ENCODE assay signal across 31 cellular contexts in the genomic region with DNA sequence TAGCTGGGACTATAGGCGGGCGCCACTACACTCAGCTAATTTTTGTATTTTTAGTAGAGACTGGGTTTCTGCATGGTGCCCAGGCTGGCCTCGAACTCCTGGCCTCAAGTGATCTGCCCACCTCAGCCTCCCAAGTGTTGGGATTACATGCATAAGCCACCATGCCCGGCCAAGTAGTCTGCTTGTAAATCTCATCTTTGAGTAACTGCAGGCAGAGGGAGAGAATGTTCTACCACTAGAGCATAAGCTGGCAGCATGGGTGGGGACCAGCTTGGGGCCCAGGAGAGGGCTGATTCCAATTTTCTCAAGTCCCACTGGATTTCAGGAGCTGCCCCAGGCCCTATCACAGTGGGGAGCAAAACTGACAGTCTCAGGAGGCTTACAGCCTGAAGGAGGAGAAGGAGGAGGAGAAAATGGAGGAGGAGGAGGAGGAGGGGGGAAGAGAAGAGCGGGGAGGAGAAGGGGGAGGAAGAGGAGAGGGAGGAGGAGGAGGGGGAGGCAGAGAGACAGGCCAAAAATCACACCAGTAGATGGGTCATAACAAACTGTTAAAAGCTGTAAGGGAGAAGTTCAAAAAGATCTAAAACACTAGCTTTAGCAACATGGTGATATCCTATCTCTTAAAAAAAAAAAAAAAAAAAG.
"Had no signal": no experiment of that assay in that cellular context is flagged by ENCODE, and none has a peak within 500 bp of the region (broad histone marks: within the 10 kb centered on the region; RNA-seq: fewer than 3 reads in every experiment).

No MANE protein-coding gene starts in this region.

- H3K9me3 ChIP-seq: esophagus squamous epithelium, gastroesophageal sphincter had no signal

- H3K9me3 Mint-ChIP-seq: activated CD8-positive, alpha-beta T cell treated with anti-CD3 and anti-CD28 coated beads for 36 hours; activated T-cell treated with anti-CD3 and anti-CD28 coated beads, Interleukin-2, amount 50 U/mL, for 4 hours; activated T-helper 17 cell treated with anti-CD3 and anti-CD28 coated beads, Interleukin-2, amount 50 U/mL, for 72 hours; central memory CD8-positive, alpha-beta T cell; effector memory CD8-positive, alpha-beta T cell; T-cell; T-helper 1 cell treated with Interleukin-12 subunit alpha and Interleukin-12 subunit beta and Interleukin-4 antibody, amounts not matched to agents 30 μg/mL and 1 μg/mL, for 36 hours had no signal

- ATAC-seq: activated CD8-positive, alpha-beta T cell treated with anti-CD3 and anti-CD28 coated beads for 36 hours; activated T-cell treated with anti-CD3 and anti-CD28 coated beads, Interleukin-2, amount 50 U/mL, for 4 hours; activated T-helper 17 cell treated with anti-CD3 and anti-CD28 coated beads, Interleukin-2, amount 50 U/mL, for 72 hours; effector memory CD8-positive, alpha-beta T cell; gastroesophageal sphincter; T-cell had no signal

- H3K36me3 ChIP-seq: brain microvascular endothelial cell, esophagus squamous epithelium, gastroesophageal sphincter, WERI-Rb-1 had no signal

- H3K4me3 ChIP-seq: esophagus squamous epithelium, gastroesophageal sphincter had no signal

- H3K4me3 Mint-ChIP-seq: activated CD8-positive, alpha-beta T cell treated with anti-CD3 and anti-CD28 coated beads for 36 hours; activated naive CD8-positive, alpha-beta T cell; activated T-cell treated with anti-CD3 and anti-CD28 coated beads, Interleukin-2, amount 50 U/mL, for 4 hours; activated T-helper 17 cell treated with anti-CD3 and anti-CD28 coated beads, Interleukin-2, amount 50 U/mL, for 72 hours; central memory CD8-positive, alpha-beta T cell; effector memory CD8-positive, alpha-beta T cell; T-cell; T-helper 1 cell treated with Interleukin-12 subunit alpha and Interleukin-12 subunit beta and Interleukin-4 antibody, amounts not matched to agents 30 μg/mL and 1 μg/mL, for 36 hours had no signal

- DNase-seq: activated CD4-positive, alpha-beta T cell treated with anti-CD3 and anti-CD28 coated beads for 4 hours; activated CD4-positive, alpha-beta T cell treated with anti-CD3 and anti-CD28 coated beads, Interleukin-2, amount 50 U/mL, for 1 hour; activated CD4-positive, alpha-beta T cell treated with anti-CD3 and anti-CD28 coated beads, Interleukin-2, amount 50 U/mL, for 48 hours; activated CD4-positive, CD25-positive, alpha-beta regulatory T cell; activated CD4-positive, CD25-positive, alpha-beta regulatory T cell treated with anti-CD3 and anti-CD28 coated beads, Interleukin-2, amount 50 U/mL, for 72 hours; activated CD8-positive, alpha-beta memory T cell treated with anti-CD3 and anti-CD28 coated beads for 24 hours; activated CD8-positive, alpha-beta T cell treated with anti-CD3 and anti-CD28 coated beads for 36 hours; activated effector memory CD4-positive, alpha-beta T cell treated with Interleukin-2 at 50 U/mL for 16 hours; activated gamma-delta T cell treated with Interleukin-2 at 50 U/mL for 16 hours; activated naive CD4-positive, alpha-beta T cell treated with anti-CD3 and anti-CD28 coated beads, Interleukin-2, amount 50 U/mL, for 16 hours; activated naive CD4-positive, alpha-beta T cell treated with Interleukin-2 at 50 U/mL for 16 hours; activated T-cell treated with anti-CD3 and anti-CD28 coated beads, Interleukin-2, amount 50 U/mL, for 4 hours; amniotic stem cell; anterior cingulate cortex; brain microvascular endothelial cell; cortex of kidney; dermis blood vessel endothelial cell; effector CD4-positive, alpha-beta T cell; effector memory CD8-positive, alpha-beta T cell; esophagus squamous epithelium; foreskin melanocyte; SW 1271; T-cell; T-helper 9 cell; WERI-Rb-1 had no signal

- H3K4me1 Mint-ChIP-seq: activated T-helper 17 cell treated with anti-CD3 and anti-CD28 coated beads, Interleukin-2, amount 50 U/mL, for 72 hours had no signal

- H3K27ac Mint-ChIP-seq: activated CD8-positive, alpha-beta T cell treated with anti-CD3 and anti-CD28 coated beads for 36 hours; activated naive CD8-positive, alpha-beta T cell; activated T-helper 17 cell treated with anti-CD3 and anti-CD28 coated beads, Interleukin-2, amount 50 U/mL, for 72 hours; effector memory CD8-positive, alpha-beta T cell; T-cell; T-helper 1 cell treated with Interleukin-12 subunit alpha and Interleukin-12 subunit beta and Interleukin-4 antibody, amounts not matched to agents 30 μg/mL and 1 μg/mL, for 36 hours had no signal

- H3K36me3 Mint-ChIP-seq: activated naive CD8-positive, alpha-beta T cell; T-cell had no signal

- H3K27ac ChIP-seq: brain microvascular endothelial cell, epithelial cell of prostate, WERI-Rb-1 had no signal
